ENCODE assay signal across 17 cellular contexts in genomic region chr5:180375955-180376354, GRCh38.
"Had no signal": no experiment of that assay in that cellular context is flagged by ENCODE, and none has a peak within 500 bp of the region (broad histone marks: within the 10 kb centered on the region; RNA-seq: fewer than 3 reads in every experiment).

No MANE protein-coding gene starts in this region.

- H3K27ac ChIP-seq: coronary artery, esophagus muscularis mucosa, foreskin keratinocyte, gastrocnemius medialis, heart right ventricle, left lung, lower lobe of right lung had no signal

- DNase-seq: dermis blood vessel endothelial cell; effector CD4-positive, alpha-beta T cell; effector memory CD4-positive, alpha-beta T cell; foreskin keratinocyte; gastrocnemius medialis; glutamatergic neuron; head of caudate nucleus; heart right ventricle; left cardiac atrium; left lung; left ventricle myocardium superior; lower lobe of right lung; mesenchymal stem cell; mucosa of descending colon; naive B cell had no signal

- ATAC-seq: foreskin keratinocyte, gastrocnemius medialis, heart right ventricle, left cardiac atrium, left lung, left ventricle myocardium superior, lower lobe of right lung, mucosa of descending colon had no signal
